Comparison of ENCODE assay signal across 7 cellular contexts in the genomic region with DNA sequence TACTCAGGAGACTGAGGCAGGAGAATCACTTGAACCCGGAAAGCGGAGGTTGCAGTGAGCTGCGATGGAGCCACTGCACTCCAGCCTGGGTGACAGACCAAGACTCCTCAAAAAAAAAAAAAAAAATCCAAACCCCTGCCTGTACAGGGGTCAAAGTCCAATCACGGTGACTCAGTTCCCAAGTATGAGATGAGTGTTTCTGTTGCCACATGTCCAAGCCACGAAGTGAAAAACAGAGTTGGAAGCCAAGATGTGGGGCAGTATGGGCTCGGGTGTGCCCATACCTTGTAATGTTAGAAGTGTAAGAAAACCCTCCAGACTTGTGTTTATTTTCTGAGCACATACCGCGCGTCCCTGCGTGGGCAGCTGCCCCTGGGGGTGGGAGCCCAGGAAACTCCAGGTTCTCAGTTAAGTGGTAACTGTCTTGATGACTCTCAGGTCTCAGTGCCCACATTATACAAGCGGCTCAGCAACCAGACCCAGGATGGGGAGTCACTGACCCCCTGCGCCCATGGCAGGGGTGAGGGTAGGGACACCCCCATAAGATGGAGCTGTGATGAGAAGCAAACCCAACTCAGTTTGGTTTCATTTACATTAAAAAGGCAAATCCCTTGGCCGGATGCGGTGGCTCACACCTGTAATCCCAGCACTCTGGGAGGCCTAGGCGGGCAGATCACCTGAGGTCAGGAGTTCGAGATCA. TPM values are rescaled to one million over a fixed set of nuclear protein-coding genes. Genes with fewer than 3 reads are reported as not detected.
DNase-seq lines count a peak whose midpoint lies in the region; ATAC-seq and TF ChIP-seq lines count a peak whose summit lies in the region.

No MANE protein-coding gene starts in this region.

- H3K79me1 ChIP-seq in mesenchymal stem cell (replicated peaks; ENCODE audit: low read length, poor library complexity, severe bottlenecking) = peaks cover 3% of the 10 kb centered on the region

- no peaks in the 10 kb centered on the region for H3K27me3 ChIP-seq in SJSA1 (replicated peaks)
- H3K27me3 ChIP-seq in breast epithelium = no peaks in the 10 kb centered on the region
- no peaks in the 10 kb centered on the region for H3K27me3 ChIP-seq in mesenchymal stem cell (ENCODE audit: control insufficient read depth in 1 of 2, insufficient read depth in 1 of 2, low read length in 2 of 2)
- no peaks in the 10 kb centered on the region for H3K27me3 ChIP-seq in stomach smooth muscle (ENCODE audit: control insufficient read depth in 1 of 2, insufficient read depth in 2 of 2, low read length in 2 of 2)
- no peaks in the 10 kb centered on the region for H3K27me3 ChIP-seq in BE2C

- H3K9ac ChIP-seq in mesenchymal stem cell (ENCODE audit: low read length) = peak overlapping the region; percentile 89
- H3K9ac ChIP-seq in stomach smooth muscle (ENCODE audit: low read length in 2 of 2) = peak overlapping the region; percentile 8 to 21

- H3K14ac ChIP-seq in mesenchymal stem cell (ENCODE audit: low read length in 2 of 2) = peak overlapping the region in 1 of 2 experiments; percentile 57

- peaks cover 28% of the 10 kb centered on the region for H3K36me3 ChIP-seq in SJSA1
- no peaks in the 10 kb centered on the region for H3K36me3 ChIP-seq in breast epithelium
- H3K36me3 ChIP-seq in mesenchymal stem cell (ENCODE audit: control insufficient read depth in 1 of 2, insufficient read depth in 2 of 2, low read depth in 1 of 2, low read length in 2 of 2) = peaks cover 15 to 27% of the 10 kb centered on the region in 2 experiments
- peaks cover 6 to 10% of the 10 kb centered on the region in 2 donors for H3K36me3 ChIP-seq in stomach smooth muscle (ENCODE audit: control insufficient read depth in 2 of 2, insufficient read depth in 2 of 2, low read length in 2 of 2)
- H3K36me3 ChIP-seq in BE2C = peaks cover 16% of the 10 kb centered on the region

- TF ChIP-seq POLR2A in breast epithelium (IDR thresholded peaks at IDR 0.05) = no peak

- peak overlapping the region; percentile 49 for H2BK15ac ChIP-seq in mesenchymal stem cell (ENCODE audit: low read depth, poor library complexity, severe bottlenecking)

- peak; percentile 96 to 98 for DNase-seq in SJSA1 (ENCODE audit: low read depth in 1 of 2, low spot score in 2 of 2)
- DNase-seq in breast epithelium (ENCODE audit: low spot score in 2 of 2) = peak in 1 of 2 donors; percentile 93
- peak; percentile 99 for DNase-seq in mesenchymal stem cell
- DNase-seq in NCI-H510A treated with DMSO at 0.1 percent for 48 hours (lab: John Stamatoyannopoulos, UW) = no peak
- DNase-seq in BE2C = no peak

- H3K18ac ChIP-seq in mesenchymal stem cell (ENCODE audit: low read depth in 1 of 2, low read length in 2 of 2) = peak overlapping the region; percentile 93 to 94

- H2BK120ac ChIP-seq in mesenchymal stem cell (ENCODE audit: low read depth, low read length) = no peak overlapping the region

- 29% methylated on average over 14 of the region's 16 CpGs for WGBS in mesenchymal stem cell

- peak overlapping the region; percentile 77 to 82 for H3K4ac ChIP-seq in mesenchymal stem cell (ENCODE audit: low read depth in 1 of 2, low read length in 2 of 2)

- peak overlapping the region; percentile 52 for H4K8ac ChIP-seq in mesenchymal stem cell (ENCODE audit: low read length)

- H2AK5ac ChIP-seq in mesenchymal stem cell (ENCODE audit: low read length, severe bottlenecking) = peak overlapping the region; percentile 94

- peak; percentile 13 for ATAC-seq in GM21423 (IDR thresholded peaks at IDR 0.05; ENCODE audit: unreplicated experiment)

- peak overlapping the region; percentile 28 for H3K4me2 ChIP-seq in mesenchymal stem cell (ENCODE audit: low read length, poor library complexity, severe bottlenecking)

- H3K23ac ChIP-seq in mesenchymal stem cell (ENCODE audit: low read length in 2 of 2) = peak overlapping the region in 1 of 2 experiments; percentile 74

- H2AFZ ChIP-seq in mesenchymal stem cell (ENCODE audit: low read depth, low read length) = no peak overlapping the region

- peak overlapping the region; percentile 93 for H2BK5ac ChIP-seq in mesenchymal stem cell (ENCODE audit: low read depth, low read length, poor library complexity, severe bottlenecking)

- intact Hi-C loops in breast epithelium (cut with DNase I; ENCODE audit: low total_unique reads) = loop anchor here (5.0 kb wide), 1 partner anchor 75 kb away; the partner anchor contains the start of gene CNN2

- peak overlapping the region; percentile 70 for H4K91ac ChIP-seq in mesenchymal stem cell (ENCODE audit: low read length)

- peak overlapping the region; percentile 90 to 96 for H2BK12ac ChIP-seq in mesenchymal stem cell (ENCODE audit: low read length in 2 of 2)

- peaks cover 5% of the 10 kb centered on the region for H3K9me3 ChIP-seq in SJSA1 (replicated peaks)
- H3K9me3 ChIP-seq in breast epithelium = no peaks in the 10 kb centered on the region
- peaks cover 3% of the 10 kb centered on the region for H3K9me3 ChIP-seq in mesenchymal stem cell (ENCODE audit: control insufficient read depth, low read length)
- no peaks in the 10 kb centered on the region for H3K9me3 ChIP-seq in stomach smooth muscle (ENCODE audit: control insufficient read depth in 2 of 2, low read length in 2 of 2)
- H3K9me3 ChIP-seq in BE2C = no peaks in the 10 kb centered on the region

- H3K4me1 ChIP-seq in SJSA1 (replicated peaks) (peaks cover 37% of the 10 kb centered on the region), breast epithelium (peaks cover 27 to 42% of the 10 kb centered on the region in 2 donors), mesenchymal stem cell (ENCODE audit: control insufficient read depth, insufficient read depth, low read depth, low read length) (peaks cover 40% of the 10 kb centered on the region), stomach smooth muscle (ENCODE audit: control insufficient read depth, insufficient read depth, low read length) (peaks cover 53% of the 10 kb centered on the region), BE2C (no peaks in the 10 kb centered on the region)

- peak overlapping the region; percentile 79 for H3K27ac ChIP-seq in SJSA1
- H3K27ac ChIP-seq in breast epithelium = peak overlapping the region; percentile 97
- H3K27ac ChIP-seq in mesenchymal stem cell (ENCODE audit: low read length, poor library complexity, severe bottlenecking) = peak overlapping the region; percentile 99
- peak overlapping the region; percentile 80 for H3K27ac ChIP-seq in stomach smooth muscle (ENCODE audit: low read length)

- H3K4me3 ChIP-seq in SJSA1 (no peak overlapping the region), breast epithelium (peak overlapping the region; percentile 3 to 92 (median 38)), mesenchymal stem cell (ENCODE audit: insufficient read depth in 1 of 2, low read depth in 1 of 2, low read length in 2 of 2) (peak overlapping the region in 1 of 2 experiments; percentile 60), stomach smooth muscle (ENCODE audit: low read length in 2 of 2) (peak overlapping the region in 1 of 2 donors; percentile 22), BE2C (ENCODE audit: low read depth, low read length) (no peak overlapping the region)

- TF ChIP-seq CTCF in breast epithelium (IDR thresholded peaks at IDR 0.05) (no peak), BE2C (IDR thresholded peaks at IDR 0.05; ENCODE audit: low read depth, low read length) (no peak)

RNA-seq across cellular contexts. Expression of gene GPX4, which starts 1.2 kb away (rescaled TPM):
- 387 and 449 TPM in 2 replicates for total RNA-seq in SJSA1 (2014; rRNA removed; shearing (Covaris generic))
- 1,000 to 10,000 TPM in 1 of 3 donors, 100 to 1,000 TPM in 2; 357 to 1,796 (median 492) TPM for total RNA-seq in breast epithelium
- polyA plus RNA-seq in mesenchymal stem cell (2013, experiment 1 of 2) = 676 TPM
- 686 TPM for polyA plus RNA-seq in mesenchymal stem cell (2013, experiment 2 of 2)
- polyA plus RNA-seq in BE2C (2012; ENCODE audit: insufficient read depth, insufficient read length, low read depth) = 790 TPM

RNA-seq across cellular contexts. Expression of gene POLR2E, which starts 7.4 kb away (rescaled TPM):
- 143 and 173 TPM in 2 replicates for total RNA-seq in SJSA1 (2014; rRNA removed; shearing (Covaris generic))
- 100 to 1,000 TPM in 1 of 3 donors, 10 to 100 TPM in 2; 65.9 to 175 (median 89.1) TPM for total RNA-seq in breast epithelium
- polyA plus RNA-seq in mesenchymal stem cell (2013, experiment 1 of 2) = 152 TPM
- 153 TPM for polyA plus RNA-seq in mesenchymal stem cell (2013, experiment 2 of 2)
- 824 TPM for polyA plus RNA-seq in BE2C (2012; ENCODE audit: insufficient read depth, insufficient read length, low read depth)

RNA-seq across cellular contexts. Expression of gene ARHGAP45, which starts 35.6 kb away (rescaled TPM):
- total RNA-seq in SJSA1 (2014; rRNA removed; shearing (Covaris generic)) = 0.03 TPM in 1 of 2 replicates, not detected in the other
- total RNA-seq in breast epithelium = 10 to 100 TPM; 18.7 to 43.2 (median 23.9) TPM
- 0.17 TPM for polyA plus RNA-seq in mesenchymal stem cell (2013, experiment 1 of 2)
- 0.15 TPM for polyA plus RNA-seq in mesenchymal stem cell (2013, experiment 2 of 2)
- polyA plus RNA-seq in BE2C (2012; ENCODE audit: insufficient read depth, insufficient read length, low read depth) = 31.2 TPM

Comparison
In these comparisons a context has a peak if more than half of its experiments do, and no peak if none do; other contexts are left out.
1. DNase-seq: peak in SJSA1 (2 of 2) and mesenchymal stem cell (single experiment); none in NCI-H510A treated with DMSO at 0.1 percent for 48 hours (single experiment) and BE2C (single experiment).
2. H3K4me3 ChIP-seq: peak in breast epithelium (3 of 3); none in SJSA1 (single experiment) and BE2C (single experiment).
3. RNA of gene ARHGAP45, which starts 35.6 kb away (total RNA-seq): 18.7 to 43.2 TPM in breast epithelium; 0.03 TPM in SJSA1; every median in the first group is over 10 times any median in the second.
4. Peak in every context shown above with its lines, with median percentiles within 50 percentile points of each other: H3K27ac ChIP-seq.